ENCODE assay signal across 23 cellular contexts in genomic region chr6:11644071-11644470, GRCh38.
A peak's percentile ranks its signal among the peaks of the same experiment; 100 is the strongest.
DNase-seq lines count a peak whose midpoint lies in the region; ATAC-seq, FAIRE-seq and TF ChIP-seq lines count a peak whose summit lies in the region.
"Had no signal": no experiment of that assay in that cellular context is flagged by ENCODE, and none has a peak within 500 bp of the region (broad histone marks: within the 10 kb centered on the region; RNA-seq: fewer than 3 reads in every experiment).

No MANE protein-coding gene starts in this region.

- no peak for ATAC-seq in HepG2
- no peak for ATAC-seq in right lobe of liver
- ATAC-seq in WTC11 = no peak
- ATAC-seq: A549; CD8-positive, alpha-beta T cell; GM12878 had no signal

- no peak for TF ChIP-seq EP300 in HepG2 (IDR thresholded peaks at IDR 0.05; ENCODE audit: low read depth in 2 of 2, low read length in 2 of 2)
- no peak for TF ChIP-seq EP300 in HepG2 (CRISPR knock-in tag; IDR thresholded peaks at IDR 0.05; ENCODE audit: borderline replicate concordance)

- FAIRE-seq in HepG2 (lab: Jason Lieb, UNC) (no peak), endothelial cell of umbilical vein (lab: Jason Lieb, UNC) (peak; percentile 12)
- FAIRE-seq: A549, D721Med, GM12878, GM12892, GM18507 had no signal

- no peak overlapping the region for H3K27ac ChIP-seq in HepG2 (ENCODE audit: extremely low read length, insufficient read depth, low read length)
- H3K27ac ChIP-seq in right lobe of liver = no peak overlapping the region
- H3K27ac ChIP-seq in endothelial cell of umbilical vein (ENCODE audit: insufficient read depth, low read depth, low read length) = no peak overlapping the region
- H3K27ac ChIP-seq: 22Rv1; A549; BLaER1 treated with 17β-estradiol and CSF1 and Interleukin-3, amounts not matched to agents 10 nM and 100 nM; C4-2B had no signal

- CTCF ChIA-PET in HepG2 (lab: Yijun Ruan, JAX; ENCODE audit: low intra/inter-chr PET ratio, low total read pairs) = no interaction called here
- CTCF ChIA-PET in WTC11 (lab: Charles Lee) = interaction anchor here (1.3 kb wide), 1 partner anchor 12 kb away, joined by 3 read pairs; no protein-coding TSS in a partner anchor
- CTCF ChIA-PET in endothelial cell of umbilical vein (lab: Charles Lee) = interaction anchor here (1.3 to 3.6 kb wide), 2 partner anchors 24 to 26 kb away, joined by 5 to 11 read pairs; no protein-coding TSS in a partner anchor

- H3K36me3 ChIP-seq in HepG2 (replicated peaks in 1 of 2; ENCODE audit: control insufficient read depth in 1 of 2, insufficient read depth in 2 of 2, low read length in 2 of 2) (no peaks in the 10 kb centered on the region), right lobe of liver (no peaks in the 10 kb centered on the region), endothelial cell of umbilical vein (ENCODE audit: control insufficient read depth in 2 of 2, extremely low read depth in 1 of 2, insufficient read depth in 2 of 2, low read length in 2 of 2) (no peaks in the 10 kb centered on the region)
- H3K36me3 ChIP-seq: BLaER1 treated with 17β-estradiol and CSF1 and Interleukin-3, amounts not matched to agents 10 nM and 100 nM had no signal

- H3K79me2 ChIP-seq in HepG2 (ENCODE audit: insufficient read depth, low read length) = no peaks in the 10 kb centered on the region
- no peaks in the 10 kb centered on the region for H3K79me2 ChIP-seq in endothelial cell of umbilical vein (ENCODE audit: control insufficient read depth, insufficient read depth, low read length)

- dilution Hi-C loops in endothelial cell of umbilical vein (cut with MboI; ENCODE audit: extremely low pct_ligation_motif_present, low sequenced_read_pairs) = no loop called here

- TF ChIP-seq POLR2A in HepG2 (IDR thresholded peaks at IDR 0.05; ENCODE audit: insufficient read depth in 1 of 2, low read depth in 2 of 2, low read length in 2 of 2) = no peak
- TF ChIP-seq POLR2A in right lobe of liver (IDR thresholded peaks at IDR 0.05) = no peak
- no peak for TF ChIP-seq POLR2A in endothelial cell of umbilical vein (IDR thresholded peaks at IDR 0.05; ENCODE audit: low read depth, low read length)

- no peak overlapping the region for H3K4me3 Mint-ChIP-seq in WTC11
- H3K4me3 Mint-ChIP-seq: B cell; CD4-positive, alpha-beta T cell; CD8-positive, alpha-beta T cell had no signal

- H3K36me3 Mint-ChIP-seq in WTC11 = peaks cover 39% of the 10 kb centered on the region
- H3K36me3 Mint-ChIP-seq: CD8-positive, alpha-beta T cell had no signal

- intact Hi-C loops in HepG2 (cut with micrococcal nuclease; ENCODE audit: unreplicated experiment) (no loop called here), right lobe of liver (cut with DNase I) (no loop called here), endothelial cell of umbilical vein (cut with micrococcal nuclease) (no loop called here)

- H3K27ac Mint-ChIP-seq in WTC11 = no peak overlapping the region
- H3K27ac Mint-ChIP-seq: B cell; CD4-positive, alpha-beta T cell; CD8-positive, alpha-beta T cell had no signal

- no peak overlapping the region for H3K9ac ChIP-seq in HepG2 (ENCODE audit: insufficient read depth, low read depth, low read length)
- H3K9ac ChIP-seq in endothelial cell of umbilical vein (replicated peaks; ENCODE audit: extremely low read depth, insufficient read depth, low read length) = no peak overlapping the region
- H3K9ac ChIP-seq: BLaER1 treated with 17β-estradiol and CSF1 and Interleukin-3, amounts not matched to agents 10 nM and 100 nM had no signal

- POLR2A ChIA-PET in HepG2 (lab: Yijun Ruan, JAX) = no interaction called here
- POLR2A ChIA-PET in WTC11 (lab: Charles Lee) = no interaction called here
- POLR2A ChIA-PET in endothelial cell of umbilical vein (lab: Charles Lee) = interaction anchor here (2.1 kb wide), 1 partner anchor 35 kb away, joined by 5 read pairs; no protein-coding TSS in a partner anchor

- TF ChIP-seq CTCF in HepG2 (CRISPR knock-in tag; IDR thresholded peaks at IDR 0.05) (no peak), right lobe of liver (IDR thresholded peaks at IDR 0.05) (no peak), WTC11 (IDR thresholded peaks at IDR 0.05) (no peak), endothelial cell of umbilical vein (IDR thresholded peaks at IDR 0.05; ENCODE audit: extremely low read depth in 1 of 2, insufficient read depth in 1 of 2, low read depth in 1 of 2, low read length in 2 of 2) (no peak)

- H3K4me3 ChIP-seq in HepG2 (replicated peaks in 1 of 3; ENCODE audit: insufficient read depth in 1 of 3, low read depth in 2 of 3, low read length in 3 of 3) (no peak overlapping the region), right lobe of liver (no peak overlapping the region), endothelial cell of umbilical vein (replicated peaks in 1 of 3; ENCODE audit: insufficient read depth in 1 of 3, low read depth in 1 of 3, low read length in 3 of 3) (no peak overlapping the region)
- H3K4me3 ChIP-seq: A549; BLaER1 treated with 17β-estradiol and CSF1 and Interleukin-3, amounts not matched to agents 10 nM and 100 nM; GM12878 had no signal

- H3K27me3 ChIP-seq in HepG2 (ENCODE audit: control insufficient read depth in 1 of 2, insufficient read depth in 2 of 2, low read length in 2 of 2) (peaks cover 0 to 15% of the 10 kb centered on the region in 2 experiments; a peak in 2 of 5 replicates), right lobe of liver (no peaks in the 10 kb centered on the region), endothelial cell of umbilical vein (ENCODE audit: control insufficient read depth in 2 of 2, insufficient read depth in 2 of 2, low read length in 2 of 2) (no peaks in the 10 kb centered on the region)
- H3K27me3 ChIP-seq: BLaER1 treated with 17β-estradiol and CSF1 and Interleukin-3, amounts not matched to agents 10 nM and 100 nM had no signal

- peaks cover 26% of the 10 kb centered on the region for H3K4me1 Mint-ChIP-seq in WTC11
- H3K4me1 Mint-ChIP-seq: B cell had no signal

- 44% methylated on average over 2 of the region's 2 CpGs for WGBS in HepG2 (ENCODE audit: low lambda C conversion rate)
- WGBS in right lobe of liver (ENCODE audit: insufficient coverage, low coverage, low lambda C conversion rate, missing lambda C conversion rate) = no CpG with 5 or more reads among the region's 2 CpGs

- H3K27me3 Mint-ChIP-seq in WTC11 (ENCODE audit: low read depth) = no peaks in the 10 kb centered on the region

- H3K4me1 ChIP-seq in HepG2 (ENCODE audit: insufficient read depth, low read length) (no peaks in the 10 kb centered on the region), right lobe of liver (no peaks in the 10 kb centered on the region), endothelial cell of umbilical vein (ENCODE audit: control insufficient read depth, extremely low read depth, insufficient read depth, low read length) (peaks cover 3% of the 10 kb centered on the region)
- H3K4me1 ChIP-seq: A549, Caco-2 had no signal

- H2AFZ ChIP-seq in HepG2 (ENCODE audit: low read length) (no peak overlapping the region), endothelial cell of umbilical vein (ENCODE audit: low read depth, low read length) (no peak overlapping the region)

- no peaks in the 10 kb centered on the region for H4K20me1 ChIP-seq in HepG2 (ENCODE audit: insufficient read depth, low read length)
- no peaks in the 10 kb centered on the region for H4K20me1 ChIP-seq in endothelial cell of umbilical vein (replicated peaks; ENCODE audit: control insufficient read depth, extremely low read depth, insufficient read depth, low read length)
- H4K20me1 ChIP-seq: BLaER1 treated with 17β-estradiol and CSF1 and Interleukin-3, amounts not matched to agents 10 nM and 100 nM had no signal

- no peak for TF ChIP-seq RAD21 in HepG2 (CRISPR knock-in tag; IDR thresholded peaks at IDR 0.05)

- no peaks in the 10 kb centered on the region for H3K9me1 ChIP-seq in endothelial cell of umbilical vein (replicated peaks; ENCODE audit: control insufficient read depth, extremely low read depth, insufficient read depth, low read length)

- H3K9me3 Mint-ChIP-seq in WTC11 = peaks cover 48% of the 10 kb centered on the region
- H3K9me3 Mint-ChIP-seq: CD4-positive, alpha-beta T cell had no signal

- BruUV-seq in HepG2 (replicated peaks; lab: Mats Ljungman, UMichigan) (no TSS peak), endothelial cell of umbilical vein (replicated peaks; lab: Mats Ljungman, UMichigan) (no TSS peak)

- in situ Hi-C loops in HepG2 (cut with HindIII; ENCODE audit: extremely low pct_ligation_motif_present, low pct_unique_long_range_greater_than_20kb) = no loop called here

- H3K9me3 ChIP-seq in HepG2 (ENCODE audit: low read length) (no peaks in the 10 kb centered on the region), right lobe of liver (no peaks in the 10 kb centered on the region), endothelial cell of umbilical vein (replicated peaks; ENCODE audit: control insufficient read depth, insufficient read depth, low read length) (no peaks in the 10 kb centered on the region)

- H3K4me2 ChIP-seq in HepG2 (ENCODE audit: low read depth, low read length) = no peak overlapping the region
- no peak overlapping the region for H3K4me2 ChIP-seq in endothelial cell of umbilical vein (ENCODE audit: insufficient read depth, low read length)
- H3K4me2 ChIP-seq: A549; BLaER1 treated with 17β-estradiol and CSF1 and Interleukin-3, amounts not matched to agents 10 nM and 100 nM had no signal

- no peak for DNase-seq in HepG2 (ENCODE audit: low spot score)
- DNase-seq in right lobe of liver = no peak
- no peak for DNase-seq in WTC11 (ENCODE audit: low spot score)
- DNase-seq in endothelial cell of umbilical vein (ENCODE audit: low read depth, low spot score) = no peak
- no peak for DNase-seq in DMS79 (lab: John Stamatoyannopoulos, UW)
- DNase-seq in UCSD-AML1 (lab: John Stamatoyannopoulos, UW; ENCODE audit: unreplicated experiment) = no peak
- DNase-seq: AML-193; Caco-2; Calu3; CD4-positive, alpha-beta T cell; CD8-positive, alpha-beta T cell; DND-41; EL; GDM1 had no signal

TF ChIP-seq in HepG2, 621 proteins besides CTCF, POLR2A, EP300 and RAD21:
- peak; percentile 31; the same call in 1 of the 2 replicates for TF ChIP-seq ZNF121 (CRISPR knock-in tag; IDR thresholded peaks at IDR 0.05)
- no peak for TF ChIP-seq RAD51 (IDR thresholded peaks at IDR 0.05; ENCODE audit: borderline replicate concordance)

TF ChIP-seq in WTC11, 78 proteins besides CTCF, POLR2A, EP300 and RAD21 (continues in another document):
- no peak for TF ChIP-seq MXD4 (CRISPR knock-in tag; IDR thresholded peaks at IDR 0.05; ENCODE audit: borderline replicate concordance)

TF ChIP-seq in endothelial cell of umbilical vein, 7 proteins besides CTCF, POLR2A, EP300 and RAD21 (continues in another document):
- no peak for TF ChIP-seq POLR2AphosphoS5 (IDR thresholded peaks at IDR 0.05; ENCODE audit: insufficient read depth, low read depth, low read length)
- no peak for TF ChIP-seq JUN (IDR thresholded peaks at IDR 0.05; ENCODE audit: borderline replicate concordance, insufficient read depth, insufficient read length, low read depth)
- TF ChIP-seq MYC (IDR thresholded peaks at IDR 0.05; ENCODE audit: low read depth, low read length) = no peak
- no peak for TF ChIP-seq EZH2 (IDR thresholded peaks at IDR 0.05; ENCODE audit: borderline replicate concordance, low read depth, low read length, severe bottlenecking)
- TF ChIP-seq GATA2 (IDR thresholded peaks at IDR 0.05; ENCODE audit: insufficient read depth, insufficient read length, low read depth, low read length) = no peak
- TF ChIP-seq FOS (IDR thresholded peaks at IDR 0.05; ENCODE audit: borderline replicate concordance, insufficient read depth, low read length) = no peak

Comparison
In these comparisons a context has a peak if more than half of its experiments do, and no peak if none do; other contexts are left out.
1. Of the 50 proteins assayed by ChIP-seq in both HepG2 and WTC11: peak only in HepG2: none; only in WTC11: none; in both: ZNF121; in neither: 49.